ENCODE assay signal across 8 cellular contexts in genomic region chr11:85661972-85662664, GRCh38. TPM values are rescaled to one million over a fixed set of nuclear protein-coding genes. Genes with fewer than 3 reads are reported as not detected.
DNase-seq lines count a peak whose midpoint lies in the region; ATAC-seq and TF ChIP-seq lines count a peak whose summit lies in the region.

No MANE protein-coding gene starts in this region.

- H3K4me1 ChIP-seq in cardiac muscle cell (ENCODE audit: low read depth) (peaks cover 27% of the 10 kb centered on the region), ascending aorta (peaks cover 0 to 27% of the 10 kb centered on the region in 2 donors), right lobe of liver (peaks cover 0 to 38% (median 9%) of the 10 kb centered on the region in 4 donors), uterus (peaks cover 0 to 16% of the 10 kb centered on the region in 2 donors)

- H3K27me3 ChIP-seq in cardiac muscle cell (no peaks in the 10 kb centered on the region), ascending aorta (no peaks in the 10 kb centered on the region), right lobe of liver (no peaks in the 10 kb centered on the region), uterus (no peaks in the 10 kb centered on the region)

- 14% methylated on average over 4 of the region's 4 CpGs for WGBS in right lobe of liver (ENCODE audit: insufficient coverage, low coverage, low lambda C conversion rate, missing lambda C conversion rate)

- DNase-seq in cardiac muscle cell (ENCODE audit: low read depth in 1 of 2, low spot score in 1 of 2) (peak in 1 of 2 donors; percentile 32), left cardiac atrium (no peak), ascending aorta (ENCODE audit: low spot score in 2 of 2) (no peak), right lobe of liver (no peak), uterus (no peak), NCI-H2107 (lab: John Stamatoyannopoulos, UW) (no peak), posterior cingulate gyrus (no peak)

- TF ChIP-seq CTCF in cardiac muscle cell (IDR thresholded peaks at IDR 0.05; ENCODE audit: low read depth, low read length) (no peak), ascending aorta (IDR thresholded peaks at IDR 0.05) (no peak), right lobe of liver (IDR thresholded peaks at IDR 0.05) (no peak), uterus (IDR thresholded peaks at IDR 0.05) (no peak)

- peak overlapping the region; percentile 96 for H3K27ac ChIP-seq in cardiac muscle cell
- no peak overlapping the region for H3K27ac ChIP-seq in ascending aorta
- H3K27ac ChIP-seq in right lobe of liver, result no peak overlapping the region
- H3K27ac ChIP-seq in uterus, result no peak overlapping the region

- H3K4me3 ChIP-seq in cardiac muscle cell, result peak overlapping the region; percentile 65
- H3K4me3 ChIP-seq in ascending aorta, result peak overlapping the region; percentile 74 to 90
- H3K4me3 ChIP-seq in right lobe of liver, result peak overlapping the region; percentile 88 to 92 (median 89)
- peak overlapping the region; percentile 81 to 87 for H3K4me3 ChIP-seq in uterus

- H3K9me3 ChIP-seq in cardiac muscle cell (ENCODE audit: low read depth), result no peaks in the 10 kb centered on the region
- no peaks in the 10 kb centered on the region for H3K9me3 ChIP-seq in ascending aorta
- no peaks in the 10 kb centered on the region for H3K9me3 ChIP-seq in right lobe of liver
- H3K9me3 ChIP-seq in uterus, result no peaks in the 10 kb centered on the region

- intact Hi-C loops in left cardiac atrium (cut with DNase I) (no loop called here), ascending aorta (cut with DNase I) (loop anchor here (10.0 kb wide), 3 partner anchors 193 to 643 kb away; partner anchors contain the start of genes CCDC83, HIKESHI and PICALM), right lobe of liver (cut with DNase I) (no loop called here), uterus (cut with DNase I; ENCODE audit: low total_unique reads) (no loop called here), posterior cingulate gyrus (cut with DNase I) (loop anchor here (5.0 to 10.0 kb wide), 2 partner anchors 65 to 643 kb away; partner anchors contain the start of gene HIKESHI)

- ATAC-seq in left cardiac atrium (no peak), right lobe of liver (no peak), GM19452 (IDR thresholded peaks at IDR 0.05; ENCODE audit: unreplicated experiment) (no peak)

- H3K36me3 ChIP-seq in cardiac muscle cell, result peaks cover 39% of the 10 kb centered on the region
- H3K36me3 ChIP-seq in ascending aorta, result peaks cover 4 to 23% of the 10 kb centered on the region in 2 donors
- H3K36me3 ChIP-seq in right lobe of liver, result peaks cover 0 to 34% (median 4%) of the 10 kb centered on the region in 4 donors
- no peaks in the 10 kb centered on the region for H3K36me3 ChIP-seq in uterus

- TF ChIP-seq POLR2A in right lobe of liver (IDR thresholded peaks at IDR 0.05), result no peak
- TF ChIP-seq POLR2A in uterus (IDR thresholded peaks at IDR 0.05), result no peak

RNA-seq across cellular contexts. Expression of gene CREBZF, which starts 2.8 kb away (rescaled TPM):
- total RNA-seq in cardiac muscle cell, result 66.7 and 109 TPM in 2 replicates
- 61.7 and 74.3 TPM in 2 replicates for polyA plus RNA-seq in cardiac muscle cell
- total RNA-seq in left cardiac atrium, result 10 to 100 TPM; 13.8 to 17.1 TPM
- total RNA-seq in ascending aorta, result 29.7 TPM
- 10 to 100 TPM; 14.1 to 23.0 (median 18.0) TPM for total RNA-seq in right lobe of liver
- 100 to 1,000 TPM in 2 of 4 donors, 10 to 100 TPM in 2; 77.7 to 133 (median 99.9) TPM for total RNA-seq in uterus

RNA-seq across cellular contexts. Expression of gene TMEM126A, which starts 14.4 kb away (rescaled TPM):
- total RNA-seq in cardiac muscle cell (12.9 and 13.1 TPM in 2 replicates), left cardiac atrium (10 to 100 TPM; 59.8 to 61.5 TPM), ascending aorta (6.8 TPM), right lobe of liver (10 to 100 TPM; 13.4 to 22.9 (median 17.7) TPM), uterus (10 to 100 TPM in 3 of 4 donors, 1 to 10 TPM in 1; 7.9 to 16.3 (median 12.5) TPM)
- 39.9 and 42.9 TPM in 2 replicates for polyA plus RNA-seq in cardiac muscle cell

RNA-seq across cellular contexts. Expression of gene CCDC89, which starts 23.9 kb away (rescaled TPM):
- total RNA-seq in cardiac muscle cell (0.21 and 0.45 TPM in 2 replicates), left cardiac atrium (1 to 10 TPM in 1 of 2 donors, under 1 TPM in 1; 0.39 to 1.0 TPM), ascending aorta (16.6 TPM), right lobe of liver (under 1 TPM in 1 of 6 experiments, not detected in 5; 0.20 TPM), uterus (10 to 100 TPM in 1 of 4 donors, 1 to 10 TPM in 1, under 1 TPM in 1, not detected in 1; 0.77 to 14.0 (median 4.4) TPM)
- 1.1 TPM in 1 of 2 replicates, not detected in the other for polyA plus RNA-seq in cardiac muscle cell

RNA-seq across cellular contexts. Expression of gene TMEM126B, which starts 33.7 kb away (rescaled TPM):
- total RNA-seq in cardiac muscle cell (39.5 and 68.1 TPM in 2 replicates), left cardiac atrium (10 to 100 TPM; 48.4 to 55.5 TPM), ascending aorta (76.4 TPM), right lobe of liver (10 to 100 TPM; 14.3 to 28.5 (median 22.3) TPM), uterus (100 to 1,000 TPM in 1 of 4 donors, 10 to 100 TPM in 3; 36.5 to 119 (median 57.9) TPM)
- 69.0 and 98.2 TPM in 2 replicates for polyA plus RNA-seq in cardiac muscle cell

RNA-seq across cellular contexts. Expression of gene DLG2, which starts 35.0 kb away (rescaled TPM):
- total RNA-seq in cardiac muscle cell (6.1 and 15.9 TPM in 2 replicates), left cardiac atrium (1 to 10 TPM; 5.9 to 7.4 TPM), ascending aorta (0.43 TPM), right lobe of liver (1 to 10 TPM; 1.2 to 6.4 (median 2.5) TPM), uterus (10 to 100 TPM in 3 of 4 donors, 1 to 10 TPM in 1; 2.9 to 30.2 (median 22.6) TPM)
- polyA plus RNA-seq in cardiac muscle cell, result 3.5 and 6.9 TPM in 2 replicates

Comparison
In these comparisons a context has a peak if more than half of its experiments do, and no peak if none do; other contexts are left out.
1. intact Hi-C loops: an anchor here in ascending aorta (10.0 kb wide) and posterior cingulate gyrus (5.0 to 10.0 kb wide); none called in left cardiac atrium, right lobe of liver and uterus.